Comparison of ENCODE assay signal across 11 cellular contexts in the genomic region with DNA sequence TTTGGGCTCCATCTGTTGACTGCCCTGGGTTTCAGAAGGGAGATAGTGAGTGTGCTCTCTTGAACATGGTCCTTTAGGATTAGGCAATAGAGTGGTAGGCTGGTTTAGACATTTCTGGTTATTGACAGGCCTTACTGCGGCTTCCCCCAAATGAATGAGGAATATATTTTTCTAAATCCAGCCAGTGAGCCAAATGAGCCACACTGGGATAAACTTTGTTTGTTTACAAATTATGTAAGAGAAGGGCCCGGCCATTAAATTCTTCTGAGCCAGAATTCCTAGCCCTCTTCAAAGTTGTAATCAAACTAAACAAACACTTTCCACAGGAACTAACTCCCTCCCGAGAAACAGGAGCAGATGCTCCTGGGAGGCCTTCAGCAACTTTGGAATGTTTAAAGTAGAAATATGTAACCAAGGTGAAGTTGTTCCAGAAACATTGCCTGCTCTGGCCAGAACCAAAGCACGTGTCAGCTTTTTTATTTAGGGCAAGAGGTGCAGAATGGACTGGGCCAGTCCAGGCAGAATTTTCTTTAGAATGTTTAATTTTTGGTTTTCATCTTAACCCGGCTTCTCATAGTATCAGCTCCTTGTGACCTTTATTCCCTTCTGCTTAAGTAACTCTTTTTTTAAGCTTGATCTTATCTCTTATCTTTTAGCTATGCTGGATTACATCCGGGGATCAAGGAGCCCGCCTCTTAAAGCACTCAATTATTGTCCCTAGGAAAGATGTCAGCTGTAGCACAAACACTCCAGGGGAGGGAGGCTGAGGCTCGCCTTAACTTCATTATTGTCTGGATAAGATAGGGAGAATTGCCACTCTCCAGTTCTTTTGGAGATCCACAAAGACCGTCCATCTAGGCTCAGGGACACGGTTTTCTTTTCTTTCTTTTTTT. TPM values are rescaled to one million over a fixed set of nuclear protein-coding genes. Genes with fewer than 3 reads are reported as not detected.
DNase-seq lines count a peak whose midpoint lies in the region; ATAC-seq and TF ChIP-seq lines count a peak whose summit lies in the region.
"Had no signal": no experiment of that assay in that cellular context is flagged by ENCODE, and none has a peak within 500 bp of the region (broad histone marks: within the 10 kb centered on the region; RNA-seq: fewer than 3 reads in every experiment).

No MANE protein-coding gene starts in this region.

- DNase-seq in A172 (ENCODE audit: low spot score) (peak; percentile 26), M059J (ENCODE audit: low read depth) (peak; percentile 65), fibroblast of mammary gland (ENCODE audit: low read depth) (peak; percentile 27), T-cell (no peak), kidney glomerular epithelial cell (lab: John Stamatoyannopoulos, UW) (no peak)
- no peak for DNase-seq in activated naive CD4-positive, alpha-beta T cell treated with anti-CD3 and anti-CD28 coated beads, Interleukin-2, amount 50 U/mL, for 16 hours
- DNase-seq: activated naive CD8-positive, alpha-beta T cell treated with anti-CD3 and anti-CD28 coated beads, Interleukin-2, amount 50 U/mL, for 24 hours; stimulated activated CD4-positive, alpha-beta T cell treated with anti-CD3 and anti-CD28 coated beads, Interleukin-4, amount 100 ng/mL, for 24 hours had no signal

- H3K4me1 Mint-ChIP-seq in nephron, result peaks cover 85% of the 10 kb centered on the region
- peaks cover 6 to 10% (median 10%) of the 10 kb centered on the region in 3 donors for H3K4me1 Mint-ChIP-seq in T-cell

- H3K4me3 ChIP-seq in fibroblast of mammary gland (ENCODE audit: control insufficient read depth, low read depth, low read length), result no peak overlapping the region
- H3K4me3 ChIP-seq: BLaER1 treated with 17β-estradiol and CSF1 and Interleukin-3, amounts not matched to agents 10 nM and 100 nM had no signal

- H3K27me3 Mint-ChIP-seq in nephron (ENCODE audit: low read depth), result no peaks in the 10 kb centered on the region
- peaks cover 0 to 11% of the 10 kb centered on the region in 2 donors for H3K27me3 Mint-ChIP-seq in T-cell

- TF ChIP-seq CTCF in fibroblast of mammary gland (conservative IDR thresholded peaks at IDR 0.05; ENCODE audit: control insufficient read depth, insufficient read depth, low read depth, low read length), result no peak
- TF ChIP-seq CTCF in nephron (IDR thresholded peaks at IDR 0.05; ENCODE audit: unreplicated experiment in 3 of 3), result no peak

- POLR2A ChIA-PET in T-cell (lab: Charles Lee), result interaction anchor here (0.6 to 0.7 kb wide), 2 partner anchors 183 to 304 kb away, joined by 3 to 4 read pairs; no protein-coding TSS in a partner anchor

- ATAC-seq in T-cell (replicated peaks in 1 of 4), result no peak
- no peak for ATAC-seq in GM21423 (IDR thresholded peaks at IDR 0.05; ENCODE audit: unreplicated experiment)
- ATAC-seq: activated naive CD8-positive, alpha-beta T cell treated with anti-CD3 and anti-CD28 coated beads, Interleukin-2, amount 50 U/mL, for 24 hours had no signal

- CTCF ChIA-PET in T-cell (lab: Charles Lee), result interaction anchor here in 1 of 2 donors (0.5 kb wide), 1 partner anchor 56 kb away, joined by 5 read pairs; no protein-coding TSS in a partner anchor

- H3K9me3 Mint-ChIP-seq in nephron (no peaks in the 10 kb centered on the region), T-cell (no peaks in the 10 kb centered on the region)
- H3K9me3 Mint-ChIP-seq: activated naive CD8-positive, alpha-beta T cell treated with anti-CD3 and anti-CD28 coated beads, Interleukin-2, amount 50 U/mL, for 24 hours had no signal

- H3K27ac Mint-ChIP-seq in nephron (peak overlapping the region; percentile 95 to 96 (median 96)), T-cell (no peak overlapping the region)
- H3K27ac Mint-ChIP-seq: activated naive CD8-positive, alpha-beta T cell treated with anti-CD3 and anti-CD28 coated beads, Interleukin-2, amount 50 U/mL, for 24 hours had no signal

- H3K4me3 Mint-ChIP-seq in nephron (peak overlapping the region in 2 of 3 experiments; percentile 48 to 57), T-cell (no peak overlapping the region)
- H3K4me3 Mint-ChIP-seq: activated naive CD8-positive, alpha-beta T cell treated with anti-CD3 and anti-CD28 coated beads, Interleukin-2, amount 50 U/mL, for 24 hours had no signal

- H3K36me3 Mint-ChIP-seq in nephron (ENCODE audit: low read depth) (no peaks in the 10 kb centered on the region), T-cell (no peaks in the 10 kb centered on the region)

RNA-seq across cellular contexts. Expression of gene ZNRF3, which starts 28.7 kb away (rescaled TPM):
- 3.0 and 3.8 TPM in 2 replicates for total RNA-seq in A172 (2014; rRNA removed; shearing (Covaris generic))
- 2.5 and 5.1 TPM in 2 replicates for total RNA-seq in M059J (2014; rRNA removed; shearing (Covaris generic))
- total RNA-seq in T-cell, result 1 to 10 TPM in 3 of 5 donors, under 1 TPM in 2; 0.70 to 2.1 (median 1.1) TPM

Comparison
In these comparisons a context has a peak if more than half of its experiments do, and no peak if none do; other contexts are left out.
1. DNase-seq: peak in A172 (single experiment), M059J (single experiment) and fibroblast of mammary gland (single experiment); none in activated naive CD4-positive, alpha-beta T cell treated with anti-CD3 and anti-CD28 coated beads, Interleukin-2, amount 50 U/mL, for 16 hours (single experiment), T-cell (0 of 34) and kidney glomerular epithelial cell (single experiment).
2. H3K27ac Mint-ChIP-seq: peak in nephron (3 of 3); none in T-cell (0 of 2).
3. H3K4me3 Mint-ChIP-seq: peak in nephron (2 of 3); none in T-cell (0 of 3).